In genomic region chrX:115330498-115331138, GRCh38 we compare ENCODE assay signal across 8 cellular contexts.
DNase-seq lines count a peak whose midpoint lies in the region; ATAC-seq and TF ChIP-seq lines count a peak whose summit lies in the region.

No MANE protein-coding gene starts in this region.

- H2AFZ ChIP-seq in neuron (ENCODE audit: low read depth, low read length) = peak overlapping the region; percentile 26

- no peak overlapping the region for H3K27ac ChIP-seq in SK-N-MC

- H3K9ac ChIP-seq in SK-N-MC (ENCODE audit: insufficient read length) = no peak overlapping the region

- H3K4me3 ChIP-seq in SK-N-MC (peak overlapping the region; percentile 62), neuron (ENCODE audit: low read length) (peak overlapping the region; percentile 28)

- H3K9me3 ChIP-seq in SK-N-MC (ENCODE audit: low read depth, low read length) (no peaks in the 10 kb centered on the region), neuron (ENCODE audit: low read length) (no peaks in the 10 kb centered on the region)

- DNase-seq in Ammon's horn (ENCODE audit: low spot score) (peak; percentile 70), GM04504 (ENCODE audit: low read depth) (peak; percentile 52), SK-N-MC (ENCODE audit: low read depth, low spot score) (no peak), fibroblast of peridontal ligament (ENCODE audit: extremely low read depth) (peak; percentile 82)

- ATAC-seq in HG03108 (IDR thresholded peaks at IDR 0.05; ENCODE audit: unreplicated experiment) = no peak
- no peak for ATAC-seq in GM21825 (IDR thresholded peaks at IDR 0.05; ENCODE audit: unreplicated experiment)

- H3K4me1 ChIP-seq in neuron (ENCODE audit: insufficient read depth, low read length) = no peaks in the 10 kb centered on the region

- TF ChIP-seq CTCF in LNCAP (IDR thresholded peaks at IDR 0.05) = peak; percentile 60

- H3K36me3 ChIP-seq in SK-N-MC (ENCODE audit: insufficient read depth, low read length) = no peaks in the 10 kb centered on the region
- no peaks in the 10 kb centered on the region for H3K36me3 ChIP-seq in neuron (ENCODE audit: insufficient read depth, low read length)

- H3K27me3 ChIP-seq in neuron (ENCODE audit: insufficient read depth, low read length) = no peaks in the 10 kb centered on the region
